In genomic region chr4:147678796-147679549, GRCh38 we compare ENCODE assay signal across 12 cellular contexts. TPM values are rescaled to one million over a fixed set of nuclear protein-coding genes. Genes with fewer than 3 reads are reported as not detected.
DNase-seq lines count a peak whose midpoint lies in the region; ATAC-seq and TF ChIP-seq lines count a peak whose summit lies in the region.
"Had no signal": no experiment of that assay in that cellular context is flagged by ENCODE, and none has a peak within 500 bp of the region (broad histone marks: within the 10 kb centered on the region; RNA-seq: fewer than 3 reads in every experiment).

No MANE protein-coding gene starts in this region.

- ATAC-seq in DND-41 (ENCODE audit: insufficient read depth, low read depth) (no peak), foreskin keratinocyte (peak; percentile 12), sciatic nerve (no peak), GM21619 (IDR thresholded peaks at IDR 0.05; ENCODE audit: unreplicated experiment) (no peak), GM21515 (IDR thresholded peaks at IDR 0.05; ENCODE audit: unreplicated experiment) (no peak)
- ATAC-seq: gastrocnemius medialis had no signal

- H3K79me2 ChIP-seq in DND-41 (ENCODE audit: insufficient read depth, low read length), result peaks cover 34% of the 10 kb centered on the region

- no peak overlapping the region for H3K4me2 ChIP-seq in DND-41 (ENCODE audit: insufficient read depth, low read length)
- H3K4me2 ChIP-seq: PC-9 had no signal

- H3K27me3 ChIP-seq in DND-41 (ENCODE audit: insufficient read depth, low read length, poor library complexity) (no peaks in the 10 kb centered on the region), foreskin keratinocyte (no peaks in the 10 kb centered on the region)
- H3K27me3 ChIP-seq: gastrocnemius medialis had no signal

- intact Hi-C loops in sciatic nerve (cut with DNase I), result no loop called here

- no peak overlapping the region for H3K27ac ChIP-seq in DND-41 (ENCODE audit: low read length)
- no peak overlapping the region for H3K27ac ChIP-seq in VCaP
- no peak overlapping the region for H3K27ac ChIP-seq in foreskin keratinocyte
- H3K27ac ChIP-seq: gastrocnemius medialis, left ventricle myocardium inferior, PC-9 had no signal

- H2AFZ ChIP-seq in DND-41 (ENCODE audit: low read depth, low read length), result no peak overlapping the region
- H2AFZ ChIP-seq: PC-9 had no signal

- H3K4me1 ChIP-seq in DND-41 (ENCODE audit: insufficient read depth, low read length) (peaks cover 13% of the 10 kb centered on the region), foreskin keratinocyte (peaks cover 8% of the 10 kb centered on the region)

- H4K20me1 ChIP-seq in DND-41 (ENCODE audit: insufficient read depth, low read length), result peaks cover 4% of the 10 kb centered on the region; the same call in 1 of the 2 replicates

- H3K4me3 ChIP-seq in DND-41 (ENCODE audit: low read depth in 1 of 2, low read length in 2 of 2) (no peak overlapping the region), GM12865 (ENCODE audit: low read depth, low read length) (no peak overlapping the region)
- H3K4me3 ChIP-seq: gastrocnemius medialis, left ventricle myocardium inferior, PC-9 had no signal

- no peaks in the 10 kb centered on the region for H3K9me3 ChIP-seq in DND-41 (ENCODE audit: insufficient read depth, low read length, severe bottlenecking)
- H3K9me3 ChIP-seq: gastrocnemius medialis, left ventricle myocardium inferior had no signal

- H3K9ac ChIP-seq in DND-41 (ENCODE audit: low read depth, low read length), result no peak overlapping the region

- H3K36me3 ChIP-seq in DND-41 (ENCODE audit: insufficient read depth, low read length), result peaks cover 15% of the 10 kb centered on the region
- H3K36me3 ChIP-seq: gastrocnemius medialis had no signal

- peak; percentile 10 for DNase-seq in DND-41
- DNase-seq in GM12865 (ENCODE audit: low read depth), result peak; percentile 50
- no peak for DNase-seq in foreskin keratinocyte
- no peak for DNase-seq in sciatic nerve (ENCODE audit: low spot score)
- DNase-seq: gastrocnemius medialis, left ventricle myocardium inferior, NCI-H187 treated with DMSO at 0.1 percent for 48 hours, nucleus accumbens, PC-9 had no signal

- TF ChIP-seq CTCF in DND-41 (IDR thresholded peaks at IDR 0.05; ENCODE audit: borderline replicate concordance, extremely low read depth, low read length, poor library complexity, severe bottlenecking) (no peak), GM12865 (IDR thresholded peaks at IDR 0.05; ENCODE audit: insufficient read depth, low read depth, low read length, missing control alignments) (peak; percentile 20), VCaP (conservative IDR thresholded peaks at IDR 0.05) (peak; percentile 21; the same call in 1 of the 2 replicates), foreskin keratinocyte (conservative IDR thresholded peaks at IDR 0.05) (peak; percentile 48)

RNA-seq across cellular contexts. Expression of gene PRMT9, which starts 5.0 kb away (rescaled TPM):
- total RNA-seq in foreskin keratinocyte, result 6.5 and 6.8 TPM in 2 replicates
- 2.9 and 4.1 TPM in 2 replicates for polyA plus RNA-seq in foreskin keratinocyte
- 12.9 TPM for total RNA-seq in sciatic nerve

RNA-seq across cellular contexts. Expression of gene ARHGAP10, which starts 52.9 kb away (rescaled TPM):
- total RNA-seq in foreskin keratinocyte (25.9 and 26.9 TPM in 2 replicates), sciatic nerve (89.2 TPM)
- 18.2 and 18.8 TPM in 2 replicates for polyA plus RNA-seq in foreskin keratinocyte

Comparison
In these comparisons a context has a peak if more than half of its experiments do, and no peak if none do; other contexts are left out.
1. DNase-seq: peak in DND-41 (single experiment) and GM12865 (single experiment); none in foreskin keratinocyte (0 of 2) and sciatic nerve (single experiment).